Comparison of ENCODE assay signal across 9 cellular contexts in the genomic region with DNA sequence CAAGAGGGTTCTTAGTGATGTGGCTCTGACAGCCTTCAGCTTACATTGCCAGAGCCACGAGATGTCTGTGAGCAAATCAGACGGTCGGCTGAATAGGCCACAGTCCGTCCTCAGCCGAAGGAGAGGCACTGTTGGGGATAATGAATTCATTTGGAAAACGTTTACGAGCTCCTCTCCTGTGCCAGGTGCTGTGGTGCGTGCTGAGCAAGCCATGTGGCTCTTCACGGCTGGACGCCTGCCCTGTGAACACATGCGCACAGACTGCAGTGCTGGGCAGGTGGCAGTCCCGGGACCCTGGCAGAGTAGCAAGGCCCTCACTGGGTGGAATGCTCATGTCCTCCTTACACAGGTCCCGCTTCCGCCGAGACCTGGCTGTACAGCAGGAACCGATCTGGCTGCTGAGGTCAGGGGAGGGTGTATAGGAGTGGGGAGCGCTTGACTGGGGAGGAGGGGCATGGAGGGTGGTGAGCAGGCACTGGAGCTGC. TPM values are rescaled to one million over a fixed set of nuclear protein-coding genes. Genes with fewer than 3 reads are reported as not detected.
DNase-seq lines count a peak whose midpoint lies in the region; ATAC-seq and TF ChIP-seq lines count a peak whose summit lies in the region.
"Had no signal": no experiment of that assay in that cellular context is flagged by ENCODE, and none has a peak within 500 bp of the region (broad histone marks: within the 10 kb centered on the region; RNA-seq: fewer than 3 reads in every experiment).

No MANE protein-coding gene starts in this region.

- H3K4me2 ChIP-seq in OCI-LY7 (ENCODE audit: low read length) = peak overlapping the region; percentile 67

- H3K79me2 ChIP-seq in OCI-LY7 (ENCODE audit: insufficient read depth, low read depth, low read length) = peaks cover 68% of the 10 kb centered on the region

- POLR2A ChIA-PET in OCI-LY7 (lab: Charles Lee) = interaction anchor here (0.7 to 1.4 kb wide), 5 partner anchors 9 to 34 kb away, joined by 3 to 4 read pairs (median 4); no protein-coding TSS in a partner anchor

- no TSS peak for BruUV-seq in OCI-LY7 (replicated peaks; lab: Mats Ljungman, UMichigan)

- no peaks in the 10 kb centered on the region for H3K9me3 Mint-ChIP-seq in T-helper 2 cell treated with Interferon-gamma antibody and Interleukin-4, amounts not matched to agents 5 μg/mL and 100 μg/mL, for 36 hours
- H3K9me3 Mint-ChIP-seq in stimulated activated naive CD8-positive, alpha-beta T cell treated with anti-CD3 and anti-CD28 coated beads, Interleukin-15, amount 100 ng/mL, for 72 hours = no peaks in the 10 kb centered on the region

- H3K4me3 Mint-ChIP-seq in T-helper 2 cell treated with Interferon-gamma antibody and Interleukin-4, amounts not matched to agents 5 μg/mL and 100 μg/mL, for 36 hours = no peak overlapping the region
- peak overlapping the region in 1 of 2 donors; percentile 73 for H3K4me3 Mint-ChIP-seq in stimulated activated naive CD8-positive, alpha-beta T cell treated with anti-CD3 and anti-CD28 coated beads, Interleukin-15, amount 100 ng/mL, for 72 hours

- TF ChIP-seq CTCF in OCI-LY7 (conservative IDR thresholded peaks at IDR 0.05; ENCODE audit: low read length) = no peak

- H3K36me3 ChIP-seq in OCI-LY7 (ENCODE audit: insufficient read depth, low read length) = peaks cover 28% of the 10 kb centered on the region

- H3K27me3 Mint-ChIP-seq in T-helper 2 cell treated with Interferon-gamma antibody and Interleukin-4, amounts not matched to agents 5 μg/mL and 100 μg/mL, for 36 hours (ENCODE audit: low read depth) = no peaks in the 10 kb centered on the region
- H3K27me3 Mint-ChIP-seq in stimulated activated naive CD8-positive, alpha-beta T cell treated with anti-CD3 and anti-CD28 coated beads, Interleukin-15, amount 100 ng/mL, for 72 hours = no peaks in the 10 kb centered on the region

- no peaks in the 10 kb centered on the region; the same call in 1 of the 2 replicates for H4K20me1 ChIP-seq in OCI-LY7 (ENCODE audit: insufficient read depth, low read length)

- no peaks in the 10 kb centered on the region for H3K9me3 ChIP-seq in OCI-LY7 (ENCODE audit: low read length)

- H2AFZ ChIP-seq in OCI-LY7 (ENCODE audit: low read length) = no peak overlapping the region

- H3K36me3 Mint-ChIP-seq in T-helper 2 cell treated with Interferon-gamma antibody and Interleukin-4, amounts not matched to agents 5 μg/mL and 100 μg/mL, for 36 hours (ENCODE audit: low read depth) = peaks cover 18% of the 10 kb centered on the region

- peak overlapping the region; percentile 65 for H3K27ac ChIP-seq in OCI-LY7 (ENCODE audit: low read depth, low read length, poor library complexity, severe bottlenecking)

- no peak for ATAC-seq in stimulated activated naive CD8-positive, alpha-beta T cell treated with anti-CD3 and anti-CD28 coated beads, Interleukin-15, amount 100 ng/mL, for 72 hours
- ATAC-seq in GM19395 (IDR thresholded peaks at IDR 0.05; ENCODE audit: unreplicated experiment) = no peak

- H3K4me1 ChIP-seq in OCI-LY7 (ENCODE audit: insufficient read depth, low read length, poor library complexity, severe bottlenecking) = peaks cover 76% of the 10 kb centered on the region

- CTCF ChIA-PET in OCI-LY7 (lab: Charles Lee; ENCODE audit: unreplicated experiment) = interaction anchor here (1.3 kb wide), 1 partner anchor 9 kb away, joined by 5 read pairs; no protein-coding TSS in a partner anchor

- DNase-seq in T-helper 2 cell treated with Interferon-gamma antibody and Interleukin-4, amounts not matched to agents 5 μg/mL and 100 μg/mL, for 36 hours (ENCODE audit: low spot score) = no peak
- no peak for DNase-seq in T-helper 2 cell
- peak; percentile 70 for DNase-seq in OCI-LY7 (ENCODE audit: low spot score)
- DNase-seq in cardiac septum (ENCODE audit: low spot score) = peak; percentile 77
- DNase-seq in stimulated activated naive CD8-positive, alpha-beta T cell treated with anti-CD3 and anti-CD28 coated beads, Interleukin-15, amount 100 ng/mL, for 72 hours = no peak
- DNase-seq in T-helper 9 cell = no peak
- DNase-seq in iPS-NIHi11 (ENCODE audit: low spot score) = no peak
- DNase-seq: ACHN had no signal

- intact Hi-C loops in OCI-LY7 (cut with micrococcal nuclease; ENCODE audit: unreplicated experiment) = loop anchor here (10.0 kb wide), 1 partner anchor 204 kb away; no protein-coding TSS in a partner anchor
- intact Hi-C loops in cardiac septum (cut with DNase I) = loop anchor here (10.0 kb wide), 1 partner anchor 424 kb away; no protein-coding TSS in a partner anchor

- no peaks in the 10 kb centered on the region for H3K9me2 ChIP-seq in OCI-LY7 (ENCODE audit: insufficient read depth, low read length)

- H3K4me1 Mint-ChIP-seq in T-helper 2 cell treated with Interferon-gamma antibody and Interleukin-4, amounts not matched to agents 5 μg/mL and 100 μg/mL, for 36 hours (ENCODE audit: low read depth) = peaks cover 29% of the 10 kb centered on the region
- H3K4me1 Mint-ChIP-seq in stimulated activated naive CD8-positive, alpha-beta T cell treated with anti-CD3 and anti-CD28 coated beads, Interleukin-15, amount 100 ng/mL, for 72 hours = peaks cover 83% of the 10 kb centered on the region

- peak overlapping the region; percentile 49 for H3K27ac Mint-ChIP-seq in T-helper 2 cell treated with Interferon-gamma antibody and Interleukin-4, amounts not matched to agents 5 μg/mL and 100 μg/mL, for 36 hours
- H3K27ac Mint-ChIP-seq in stimulated activated naive CD8-positive, alpha-beta T cell treated with anti-CD3 and anti-CD28 coated beads, Interleukin-15, amount 100 ng/mL, for 72 hours = peak overlapping the region; percentile 35 to 62

- H3K4me3 ChIP-seq in OCI-LY7 (ENCODE audit: low read depth, low read length, poor library complexity, severe bottlenecking) = peak overlapping the region; percentile 41

RNA-seq across cellular contexts. Expression of a gene that starts 6.8 kb away (rescaled TPM):
- 15.0 and 22.3 TPM in 2 replicates for total RNA-seq in OCI-LY7 (2014; rRNA removed; shearing (Covaris generic))
- total RNA-seq in OCI-LY7 (2022) (43.2 and 43.9 TPM in 2 replicates), cardiac septum (20.1 TPM)

RNA-seq across cellular contexts. Expression of a gene that starts 31.2 kb away (rescaled TPM):
- 47.9 and 48.1 TPM in 2 replicates for total RNA-seq in OCI-LY7 (2014; rRNA removed; shearing (Covaris generic))
- total RNA-seq in OCI-LY7 (2022) (34.6 and 36.6 TPM in 2 replicates), cardiac septum (60.0 TPM)

Comparison
In these comparisons a context has a peak if more than half of its experiments do, and no peak if none do; other contexts are left out.
1. DNase-seq: peak in OCI-LY7 (single experiment) and cardiac septum (single experiment); none in T-helper 2 cell treated with Interferon-gamma antibody and Interleukin-4, amounts not matched to agents 5 μg/mL and 100 μg/mL, for 36 hours (single experiment), T-helper 2 cell (0 of 5), stimulated activated naive CD8-positive, alpha-beta T cell treated with anti-CD3 and anti-CD28 coated beads, Interleukin-15, amount 100 ng/mL, for 72 hours (0 of 2), T-helper 9 cell (single experiment) and iPS-NIHi11 (single experiment).